In genomic region chr9:89641980-89642379, GRCh38 we compare ENCODE assay signal across 29 cellular contexts. TPM values are rescaled to one million over a fixed set of nuclear protein-coding genes. Genes with fewer than 3 reads are reported as not detected.
"Had no signal": no experiment of that assay in that cellular context is flagged by ENCODE, and none has a peak within 500 bp of the region (broad histone marks: within the 10 kb centered on the region; RNA-seq: fewer than 3 reads in every experiment).

No MANE protein-coding gene starts in this region.

- ATAC-seq: activated T-cell treated with anti-CD3 and anti-CD28 coated beads, Interleukin-2, amount 50 U/mL, for 72 hours; esophagus mucosa; WTC11 had no signal

- H3K36me3 ChIP-seq: ascending aorta, breast epithelium, cardiac muscle cell, colonic mucosa had no signal

- H3K9me3 Mint-ChIP-seq: activated CD4-positive, alpha-beta memory T cell treated with anti-CD3 and anti-CD28 coated beads, Interleukin-2, amount 10 ng/mL, durations not matched to agents 7 days and 5 days; activated CD4-positive, alpha-beta T cell treated with anti-CD3 and anti-CD28 coated beads, Interleukin-2, amount 10 ng/mL, durations not matched to agents 7 days and 5 days; activated naive CD4-positive, alpha-beta T cell treated with anti-CD3 and anti-CD28 coated beads, Interleukin-2, amount 10 ng/mL, durations not matched to agents 7 days and 5 days; activated naive CD4-positive, alpha-beta T cell treated with anti-CD3 and anti-CD28 coated beads, Interleukin-2, amount 50 U/mL, for 72 hours; activated T-cell treated with anti-CD3 and anti-CD28 coated beads, Interleukin-2, amount 50 U/mL, for 24 hours; activated T-cell treated with anti-CD3 and anti-CD28 coated beads, Interleukin-2, amount 50 U/mL, for 72 hours; endodermal cell had no signal

- H3K4me3 Mint-ChIP-seq: activated CD4-positive, alpha-beta memory T cell treated with anti-CD3 and anti-CD28 coated beads, Interleukin-2, amount 10 ng/mL, durations not matched to agents 7 days and 5 days; activated CD4-positive, alpha-beta T cell treated with anti-CD3 and anti-CD28 coated beads, Interleukin-2, amount 10 ng/mL, durations not matched to agents 7 days and 5 days; activated naive CD4-positive, alpha-beta T cell treated with anti-CD3 and anti-CD28 coated beads, Interleukin-2, amount 10 ng/mL, durations not matched to agents 7 days and 5 days; activated naive CD8-positive, alpha-beta T cell treated with anti-CD3 and anti-CD28 coated beads, Interleukin-2, amount 10 ng/mL, durations not matched to agents 7 days and 5 days; activated T-cell treated with anti-CD3 and anti-CD28 coated beads, Interleukin-2, amount 50 U/mL, for 24 hours; activated T-cell treated with anti-CD3 and anti-CD28 coated beads, Interleukin-2, amount 50 U/mL, for 72 hours; brain; endodermal cell; WTC11 had no signal

- H3K27ac Mint-ChIP-seq: activated CD4-positive, alpha-beta memory T cell treated with anti-CD3 and anti-CD28 coated beads, Interleukin-2, amount 10 ng/mL, durations not matched to agents 7 days and 5 days; activated CD4-positive, alpha-beta T cell treated with anti-CD3 and anti-CD28 coated beads, Interleukin-2, amount 10 ng/mL, durations not matched to agents 7 days and 5 days; activated naive CD4-positive, alpha-beta T cell treated with anti-CD3 and anti-CD28 coated beads, Interleukin-2, amount 10 ng/mL, durations not matched to agents 7 days and 5 days; activated naive CD4-positive, alpha-beta T cell treated with anti-CD3 and anti-CD28 coated beads, Interleukin-2, amount 50 U/mL, for 72 hours; activated naive CD8-positive, alpha-beta T cell treated with anti-CD3 and anti-CD28 coated beads, Interleukin-2, amount 10 ng/mL, durations not matched to agents 7 days and 5 days; activated T-cell treated with anti-CD3 and anti-CD28 coated beads, Interleukin-2, amount 50 U/mL, for 24 hours; activated T-cell treated with anti-CD3 and anti-CD28 coated beads, Interleukin-2, amount 50 U/mL, for 72 hours; endodermal cell; WTC11 had no signal

- H3K27me3 Mint-ChIP-seq: activated T-cell treated with anti-CD3 and anti-CD28 coated beads, Interleukin-2, amount 50 U/mL, for 24 hours had no signal

- H3K4me1 Mint-ChIP-seq: activated CD4-positive, alpha-beta memory T cell treated with anti-CD3 and anti-CD28 coated beads, Interleukin-2, amount 10 ng/mL, durations not matched to agents 7 days and 5 days; activated CD4-positive, alpha-beta T cell treated with anti-CD3 and anti-CD28 coated beads, Interleukin-2, amount 10 ng/mL, durations not matched to agents 7 days and 5 days; activated naive CD4-positive, alpha-beta T cell treated with anti-CD3 and anti-CD28 coated beads, Interleukin-2, amount 10 ng/mL, durations not matched to agents 7 days and 5 days had no signal

- H3K4me3 ChIP-seq: ascending aorta, breast epithelium, cardiac muscle cell, colonic mucosa, dorsolateral prefrontal cortex had no signal

- H3K27me3 ChIP-seq: ascending aorta, breast epithelium, cardiac muscle cell, colonic mucosa, dorsolateral prefrontal cortex had no signal

- H3K4me1 ChIP-seq: breast epithelium, colonic mucosa had no signal

- H3K27ac ChIP-seq: ascending aorta, breast epithelium, cardiac muscle cell, colonic mucosa, dorsolateral prefrontal cortex, VCaP had no signal

- DNase-seq: activated CD4-positive, alpha-beta memory T cell treated with anti-CD3 and anti-CD28 coated beads, Interleukin-2, amount 10 ng/mL, durations not matched to agents 7 days and 5 days; activated CD4-positive, alpha-beta T cell treated with anti-CD3 and anti-CD28 coated beads for 1 hour; activated CD4-positive, alpha-beta T cell treated with anti-CD3 and anti-CD28 coated beads for 4 hours; activated CD4-positive, alpha-beta T cell treated with anti-CD3 and anti-CD28 coated beads, Interleukin-2, amount 10 ng/mL, durations not matched to agents 7 days and 5 days; activated CD4-positive, alpha-beta T cell treated with anti-CD3 and anti-CD28 coated beads, Interleukin-2, amount 50 U/mL, for 4 hours; activated CD8-positive, alpha-beta memory T cell treated with anti-CD3 and anti-CD28 coated beads, Interleukin-2, amount 50 U/mL, for 48 hours; activated gamma-delta T cell; activated naive CD4-positive, alpha-beta T cell; activated naive CD4-positive, alpha-beta T cell treated with anti-CD3 and anti-CD28 coated beads, Interleukin-2, amount 10 ng/mL, durations not matched to agents 7 days and 5 days; activated naive CD8-positive, alpha-beta T cell treated with anti-CD3 and anti-CD28 coated beads, Interleukin-2, amount 10 ng/mL, durations not matched to agents 7 days and 5 days; activated T-cell treated with anti-CD3 and anti-CD28 coated beads for 4 hours; activated T-cell treated with anti-CD3 and anti-CD28 coated beads, Interleukin-2, amount 50 U/mL, for 24 hours; activated T-cell treated with anti-CD3 and anti-CD28 coated beads, Interleukin-2, amount 50 U/mL, for 72 hours; central memory CD4-positive, alpha-beta T cell; cerebellar nuclear complex; colonic mucosa; effector memory CD4-positive, alpha-beta T cell; endodermal cell; foreskin fibroblast had no signal

- H3K36me3 Mint-ChIP-seq: activated naive CD4-positive, alpha-beta T cell treated with anti-CD3 and anti-CD28 coated beads, Interleukin-2, amount 10 ng/mL, durations not matched to agents 7 days and 5 days; activated naive CD4-positive, alpha-beta T cell treated with anti-CD3 and anti-CD28 coated beads, Interleukin-2, amount 50 U/mL, for 72 hours; activated naive CD8-positive, alpha-beta T cell treated with anti-CD3 and anti-CD28 coated beads, Interleukin-2, amount 10 ng/mL, durations not matched to agents 7 days and 5 days; brain; WTC11 had no signal

- H3K9me3 ChIP-seq: ascending aorta, breast epithelium, colonic mucosa had no signal

RNA-seq across cellular contexts. Expression of gene GADD45G, which starts 37.2 kb away (rescaled TPM):
- total RNA-seq: epithelial cell of proximal tubule had no signal
